Comparison of ENCODE assay signal across 2 cellular contexts in the genomic region with DNA sequence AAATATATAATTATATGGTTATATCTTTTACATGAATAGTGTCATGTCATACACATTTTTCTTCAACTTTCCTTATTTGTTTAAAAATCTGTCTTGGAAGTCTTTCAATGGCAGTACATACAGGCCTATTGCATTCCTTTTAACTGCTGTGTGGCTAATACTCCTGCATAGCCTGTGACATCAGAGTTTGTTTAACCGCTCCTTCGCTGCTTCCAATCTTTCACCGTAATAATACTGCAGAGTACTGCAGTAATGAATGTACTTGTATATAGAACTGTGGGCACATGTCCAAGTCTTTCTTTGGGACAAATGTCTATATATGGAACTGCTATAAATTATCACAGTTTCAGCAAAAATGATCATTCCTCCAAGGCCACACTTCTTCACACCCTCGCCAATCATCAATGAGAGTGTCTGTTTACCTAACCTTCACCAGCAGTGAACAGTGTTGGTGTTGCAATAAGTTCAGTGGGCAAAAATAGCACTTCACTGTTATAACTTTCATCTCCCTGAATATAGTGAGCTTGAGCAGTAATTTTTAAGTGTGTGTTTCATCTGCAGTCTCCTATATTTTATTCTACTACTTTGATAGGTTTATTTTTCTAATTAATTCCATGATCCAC.
A peak's percentile ranks its signal among the peaks of the same experiment; 100 is the strongest.
TF ChIP-seq lines count a peak whose summit lies in the region.

No MANE protein-coding gene starts in this region.

TF ChIP-seq in IMR-90, 13 proteins besides CTCF, POLR2A, EP300 and RAD21:
- TF ChIP-seq, protein P1, sequence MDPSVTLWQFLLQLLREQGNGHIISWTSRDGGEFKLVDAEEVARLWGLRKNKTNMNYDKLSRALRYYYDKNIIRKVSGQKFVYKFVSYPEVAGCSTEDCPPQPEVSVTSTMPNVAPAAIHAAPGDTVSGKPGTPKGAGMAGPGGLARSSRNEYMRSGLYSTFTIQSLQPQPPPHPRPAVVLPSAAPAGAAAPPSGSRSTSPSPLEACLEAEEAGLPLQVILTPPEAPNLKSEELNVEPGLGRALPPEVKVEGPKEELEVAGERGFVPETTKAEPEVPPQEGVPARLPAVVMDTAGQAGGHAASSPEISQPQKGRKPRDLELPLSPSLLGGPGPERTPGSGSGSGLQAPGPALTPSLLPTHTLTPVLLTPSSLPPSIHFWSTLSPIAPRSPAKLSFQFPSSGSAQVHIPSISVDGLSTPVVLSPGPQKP (IDR thresholded peaks at IDR 0.05; ENCODE audit: borderline replicate concordance, low read depth, low read length), result no peak
- TF ChIP-seq CEBPB (IDR thresholded peaks at IDR 0.05; ENCODE audit: low read depth, low read length), result peak; percentile 45; the same call in 1 of the 2 replicates

TF ChIP-seq in HepG2, 621 proteins besides CTCF, POLR2A, EP300 and RAD21:
- TF ChIP-seq RARA (CRISPR knock-in tag; IDR thresholded peaks at IDR 0.05), result peak; percentile 45; the same call in 1 of the 2 replicates
- no peak for TF ChIP-seq ZNF776 (CRISPR knock-in tag; IDR thresholded peaks at IDR 0.05)
- TF ChIP-seq TCF7 (IDR thresholded peaks at IDR 0.05; ENCODE audit: low read depth), result peak; percentile 55
- TF ChIP-seq HHEX (CRISPR knock-in tag; IDR thresholded peaks at IDR 0.05), result peak; percentile 64
- no peak for TF ChIP-seq FOXA1 (IDR thresholded peaks at IDR 0.05)
- TF ChIP-seq FOXA1 (CRISPR knock-in tag; IDR thresholded peaks at IDR 0.05), result 0 out of 2 replicates have a peak, but pooled peaks have one; percentile 32
- no peak for TF ChIP-seq HDAC2 (CRISPR knock-in tag; IDR thresholded peaks at IDR 0.05)
- no peak for TF ChIP-seq TRIM24 (CRISPR knock-in tag; IDR thresholded peaks at IDR 0.05)
- TF ChIP-seq, protein P2, sequence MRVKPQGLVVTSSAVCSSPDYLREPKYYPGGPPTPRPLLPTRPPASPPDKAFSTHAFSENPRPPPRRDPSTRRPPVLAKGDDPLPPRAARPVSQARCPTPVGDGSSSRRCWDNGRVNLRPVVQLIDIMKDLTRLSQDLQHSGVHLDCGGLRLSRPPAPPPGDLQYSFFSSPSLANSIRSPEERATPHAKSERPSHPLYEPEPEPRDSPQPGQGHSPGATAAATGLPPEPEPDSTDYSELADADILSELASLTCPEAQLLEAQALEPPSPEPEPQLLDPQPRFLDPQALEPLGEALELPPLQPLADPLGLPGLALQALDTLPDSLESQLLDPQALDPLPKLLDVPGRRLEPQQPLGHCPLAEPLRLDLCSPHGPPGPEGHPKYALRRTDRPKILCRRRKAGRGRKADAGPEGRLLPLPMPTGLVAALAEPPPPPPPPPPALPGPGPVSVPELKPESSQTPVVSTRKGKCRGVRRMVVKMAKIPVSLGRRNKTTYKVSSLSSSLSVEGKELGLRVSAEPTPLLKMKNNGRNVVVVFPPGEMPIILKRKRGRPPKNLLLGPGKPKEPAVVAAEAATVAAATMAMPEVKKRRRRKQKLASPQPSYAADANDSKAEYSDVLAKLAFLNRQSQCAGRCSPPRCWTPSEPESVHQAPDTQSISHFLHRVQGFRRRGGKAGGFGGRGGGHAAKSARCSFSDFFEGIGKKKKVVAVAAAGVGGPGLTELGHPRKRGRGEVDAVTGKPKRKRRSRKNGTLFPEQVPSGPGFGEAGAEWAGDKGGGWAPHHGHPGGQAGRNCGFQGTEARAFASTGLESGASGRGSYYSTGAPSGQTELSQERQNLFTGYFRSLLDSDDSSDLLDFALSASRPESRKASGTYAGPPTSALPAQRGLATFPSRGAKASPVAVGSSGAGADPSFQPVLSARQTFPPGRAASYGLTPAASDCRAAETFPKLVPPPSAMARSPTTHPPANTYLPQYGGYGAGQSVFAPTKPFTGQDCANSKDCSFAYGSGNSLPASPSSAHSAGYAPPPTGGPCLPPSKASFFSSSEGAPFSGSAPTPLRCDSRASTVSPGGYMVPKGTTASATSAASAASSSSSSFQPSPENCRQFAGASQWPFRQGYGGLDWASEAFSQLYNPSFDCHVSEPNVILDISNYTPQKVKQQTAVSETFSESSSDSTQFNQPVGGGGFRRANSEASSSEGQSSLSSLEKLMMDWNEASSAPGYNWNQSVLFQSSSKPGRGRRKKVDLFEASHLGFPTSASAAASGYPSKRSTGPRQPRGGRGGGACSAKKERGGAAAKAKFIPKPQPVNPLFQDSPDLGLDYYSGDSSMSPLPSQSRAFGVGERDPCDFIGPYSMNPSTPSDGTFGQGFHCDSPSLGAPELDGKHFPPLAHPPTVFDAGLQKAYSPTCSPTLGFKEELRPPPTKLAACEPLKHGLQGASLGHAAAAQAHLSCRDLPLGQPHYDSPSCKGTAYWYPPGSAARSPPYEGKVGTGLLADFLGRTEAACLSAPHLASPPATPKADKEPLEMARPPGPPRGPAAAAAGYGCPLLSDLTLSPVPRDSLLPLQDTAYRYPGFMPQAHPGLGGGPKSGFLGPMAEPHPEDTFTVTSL (CRISPR knock-in tag; IDR thresholded peaks at IDR 0.05; ENCODE audit: borderline replicate concordance), result 0 out of 2 replicates have a peak, but pooled peaks have one; percentile 29
- TF ChIP-seq ZFP82 (CRISPR knock-in tag; IDR thresholded peaks at IDR 0.05; ENCODE audit: borderline replicate concordance), result no peak
- no peak for TF ChIP-seq ZNF34 (CRISPR knock-in tag; IDR thresholded peaks at IDR 0.05; ENCODE audit: borderline replicate concordance)
- no peak for TF ChIP-seq SOX13 (IDR thresholded peaks at IDR 0.05)
- 0 out of 4 replicates have a peak, but pooled peaks of 1 of the 2 experiments have one; percentile 14 for TF ChIP-seq SOX13 (CRISPR knock-in tag; conservative IDR thresholded peaks at IDR 0.05 in 1 of 2, IDR thresholded peaks at IDR 0.05 in 1 of 2)
- peak; percentile 57; the same call in 1 of the 2 replicates for TF ChIP-seq GATAD2A (CRISPR knock-in tag; IDR thresholded peaks at IDR 0.05)
- TF ChIP-seq, protein P3, sequence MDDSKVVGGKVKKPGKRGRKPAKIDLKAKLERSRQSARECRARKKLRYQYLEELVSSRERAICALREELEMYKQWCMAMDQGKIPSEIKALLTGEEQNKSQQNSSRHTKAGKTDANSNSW (CRISPR knock-in tag; IDR thresholded peaks at IDR 0.05; ENCODE audit: borderline replicate concordance), result no peak
- TF ChIP-seq SCMH1 (CRISPR knock-in tag; IDR thresholded peaks at IDR 0.05; ENCODE audit: borderline replicate concordance), result no peak
- TF ChIP-seq ZNF615 (CRISPR knock-in tag; IDR thresholded peaks at IDR 0.05; ENCODE audit: borderline replicate concordance), result no peak
- TF ChIP-seq CEBPB (IDR thresholded peaks at IDR 0.05; ENCODE audit: borderline replicate concordance, low read depth, low read length), result peak; percentile 90
- peak; percentile 34; the same call in 1 of the 2 replicates for TF ChIP-seq SALL1 (CRISPR knock-in tag; IDR thresholded peaks at IDR 0.05)
- 0 out of 4 replicates have a peak, but pooled peaks have one; percentile 12 to 19 for TF ChIP-seq MAFK (conservative IDR thresholded peaks at IDR 0.05 in 1 of 2, IDR thresholded peaks at IDR 0.05 in 1 of 2; ENCODE audit: low read length in 2 of 2)
- TF ChIP-seq TBX3 (IDR thresholded peaks at IDR 0.05; ENCODE audit: borderline replicate concordance), result peak; percentile 74; the same call in 1 of the 2 replicates
- TF ChIP-seq CEBPG (CRISPR knock-in tag; IDR thresholded peaks at IDR 0.05), result peak; percentile 71
- TF ChIP-seq NKX3-1 (CRISPR knock-in tag; IDR thresholded peaks at IDR 0.05), result no peak
- TF ChIP-seq TBX2 (CRISPR knock-in tag; IDR thresholded peaks at IDR 0.05; ENCODE audit: borderline replicate concordance), result peak; percentile 32; the same call in 1 of the 2 replicates
- peak; percentile 57; the same call in 1 of the 2 replicates for TF ChIP-seq FOXA3 (CRISPR knock-in tag; IDR thresholded peaks at IDR 0.05)
- TF ChIP-seq, protein P4, sequence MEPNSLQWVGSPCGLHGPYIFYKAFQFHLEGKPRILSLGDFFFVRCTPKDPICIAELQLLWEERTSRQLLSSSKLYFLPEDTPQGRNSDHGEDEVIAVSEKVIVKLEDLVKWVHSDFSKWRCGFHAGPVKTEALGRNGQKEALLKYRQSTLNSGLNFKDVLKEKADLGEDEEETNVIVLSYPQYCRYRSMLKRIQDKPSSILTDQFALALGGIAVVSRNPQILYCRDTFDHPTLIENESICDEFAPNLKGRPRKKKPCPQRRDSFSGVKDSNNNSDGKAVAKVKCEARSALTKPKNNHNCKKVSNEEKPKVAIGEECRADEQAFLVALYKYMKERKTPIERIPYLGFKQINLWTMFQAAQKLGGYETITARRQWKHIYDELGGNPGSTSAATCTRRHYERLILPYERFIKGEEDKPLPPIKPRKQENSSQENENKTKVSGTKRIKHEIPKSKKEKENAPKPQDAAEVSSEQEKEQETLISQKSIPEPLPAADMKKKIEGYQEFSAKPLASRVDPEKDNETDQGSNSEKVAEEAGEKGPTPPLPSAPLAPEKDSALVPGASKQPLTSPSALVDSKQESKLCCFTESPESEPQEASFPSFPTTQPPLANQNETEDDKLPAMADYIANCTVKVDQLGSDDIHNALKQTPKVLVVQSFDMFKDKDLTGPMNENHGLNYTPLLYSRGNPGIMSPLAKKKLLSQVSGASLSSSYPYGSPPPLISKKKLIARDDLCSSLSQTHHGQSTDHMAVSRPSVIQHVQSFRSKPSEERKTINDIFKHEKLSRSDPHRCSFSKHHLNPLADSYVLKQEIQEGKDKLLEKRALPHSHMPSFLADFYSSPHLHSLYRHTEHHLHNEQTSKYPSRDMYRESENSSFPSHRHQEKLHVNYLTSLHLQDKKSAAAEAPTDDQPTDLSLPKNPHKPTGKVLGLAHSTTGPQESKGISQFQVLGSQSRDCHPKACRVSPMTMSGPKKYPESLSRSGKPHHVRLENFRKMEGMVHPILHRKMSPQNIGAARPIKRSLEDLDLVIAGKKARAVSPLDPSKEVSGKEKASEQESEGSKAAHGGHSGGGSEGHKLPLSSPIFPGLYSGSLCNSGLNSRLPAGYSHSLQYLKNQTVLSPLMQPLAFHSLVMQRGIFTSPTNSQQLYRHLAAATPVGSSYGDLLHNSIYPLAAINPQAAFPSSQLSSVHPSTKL (CRISPR knock-in tag; IDR thresholded peaks at IDR 0.05), result peak; percentile 57; the same call in 1 of the 2 replicates
- TF ChIP-seq, protein P5, sequence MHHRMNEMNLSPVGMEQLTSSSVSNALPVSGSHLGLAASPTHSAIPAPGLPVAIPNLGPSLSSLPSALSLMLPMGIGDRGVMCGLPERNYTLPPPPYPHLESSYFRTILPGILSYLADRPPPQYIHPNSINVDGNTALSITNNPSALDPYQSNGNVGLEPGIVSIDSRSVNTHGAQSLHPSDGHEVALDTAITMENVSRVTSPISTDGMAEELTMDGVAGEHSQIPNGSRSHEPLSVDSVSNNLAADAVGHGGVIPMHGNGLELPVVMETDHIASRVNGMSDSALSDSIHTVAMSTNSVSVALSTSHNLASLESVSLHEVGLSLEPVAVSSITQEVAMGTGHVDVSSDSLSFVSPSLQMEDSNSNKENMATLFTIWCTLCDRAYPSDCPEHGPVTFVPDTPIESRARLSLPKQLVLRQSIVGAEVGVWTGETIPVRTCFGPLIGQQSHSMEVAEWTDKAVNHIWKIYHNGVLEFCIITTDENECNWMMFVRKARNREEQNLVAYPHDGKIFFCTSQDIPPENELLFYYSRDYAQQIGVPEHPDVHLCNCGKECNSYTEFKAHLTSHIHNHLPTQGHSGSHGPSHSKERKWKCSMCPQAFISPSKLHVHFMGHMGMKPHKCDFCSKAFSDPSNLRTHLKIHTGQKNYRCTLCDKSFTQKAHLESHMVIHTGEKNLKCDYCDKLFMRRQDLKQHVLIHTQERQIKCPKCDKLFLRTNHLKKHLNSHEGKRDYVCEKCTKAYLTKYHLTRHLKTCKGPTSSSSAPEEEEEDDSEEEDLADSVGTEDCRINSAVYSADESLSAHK (CRISPR knock-in tag; IDR thresholded peaks at IDR 0.05; ENCODE audit: borderline replicate concordance), result no peak
TF ChIP-seq in HepG2: peak in this region for 15.
